8 cellular contexts compared by ENCODE assay signal in the genomic region with DNA sequence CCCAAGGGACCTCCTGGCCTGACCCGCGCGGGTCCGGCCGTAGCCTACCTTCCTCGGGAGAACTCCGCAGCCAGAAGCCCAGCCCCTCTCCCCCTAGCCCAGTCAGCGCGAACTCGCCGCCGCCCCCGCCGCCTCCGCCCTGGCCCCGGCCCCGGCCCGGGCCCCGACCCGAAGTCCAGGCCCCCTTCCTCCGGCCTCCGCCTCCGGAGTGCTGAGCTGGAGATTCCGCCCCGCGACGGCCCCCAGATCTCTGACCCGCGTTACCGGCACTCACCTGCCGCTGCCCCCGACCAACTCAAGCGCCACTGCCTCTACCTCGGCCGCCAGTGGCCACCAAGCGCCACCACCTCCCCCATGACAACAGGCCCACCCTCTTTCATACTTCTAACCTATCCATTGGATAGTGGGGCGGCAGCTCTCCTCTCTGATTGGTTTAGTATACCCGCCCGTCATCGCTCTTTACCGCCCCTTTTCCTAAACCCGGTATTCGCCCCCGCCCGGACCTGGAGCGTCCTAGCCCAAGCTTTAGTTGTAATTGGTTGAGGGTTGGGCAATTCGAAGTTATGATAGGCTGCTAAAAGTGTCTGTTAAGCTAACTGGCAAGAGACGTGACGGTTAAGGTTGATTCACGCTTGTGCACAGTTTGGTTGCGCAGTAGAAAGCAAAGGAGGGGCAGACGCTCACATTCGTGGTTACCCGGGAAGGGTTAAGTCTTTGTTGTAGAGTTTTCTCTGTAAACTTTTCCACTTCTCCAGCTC. TPM values are rescaled to one million over a fixed set of nuclear protein-coding genes. Genes with fewer than 3 reads are reported as not detected.
DNase-seq lines count a peak whose midpoint lies in the region; ATAC-seq and TF ChIP-seq lines count a peak whose summit lies in the region.

Gene NUMB (minus strand): TSS at position 328 of the 758 bp plus-strand sequence. CDS start 102,795 bp downstream, outside the sequence.

- CTCF ChIA-PET in AG04449 (lab: Yijun Ruan, JAX) (interaction anchor here (0.7 to 2.7 kb wide), 7 partner anchors 13 to 177 kb away, joined by 3 to 12 read pairs (median 4); no protein-coding TSS in a partner anchor), mammary epithelial cell (lab: Charles Lee; ENCODE audit: low non-redundant PET) (interaction anchor here (0.7 to 0.8 kb wide), 2 partner anchors 9 to 166 kb away, joined by 4 to 6 read pairs; no protein-coding TSS in a partner anchor)

- peak within 1 kb of the TSS; percentile 94 for H2AFZ ChIP-seq in mammary epithelial cell (ENCODE audit: low read depth, low read length)

- H3K9me3 ChIP-seq in WERI-Rb-1 (ENCODE audit: severe bottlenecking) = no peaks in the 10 kb centered on the region
- H3K9me3 ChIP-seq in mammary epithelial cell (replicated peaks; ENCODE audit: insufficient read depth, low read length) = no peaks in the 10 kb centered on the region
- H3K9me3 ChIP-seq in iPS-20b (ENCODE audit: insufficient read depth, low read depth, low read length) = no peaks in the 10 kb centered on the region

- ATAC-seq in GM18873 (IDR thresholded peaks at IDR 0.05; ENCODE audit: low FRiP score, unreplicated experiment) (peak; percentile 90), HG03139 (IDR thresholded peaks at IDR 0.05; ENCODE audit: unreplicated experiment) (peak; percentile 92)

- TF ChIP-seq CTCF in AG04449 (IDR thresholded peaks at IDR 0.05; ENCODE audit: insufficient read depth, low read length, missing control alignments) = no peak
- TF ChIP-seq CTCF in WERI-Rb-1 (IDR thresholded peaks at IDR 0.05; ENCODE audit: low read depth, low read length) = 0 out of 2 replicates have a peak, but pooled peaks have one; percentile 12
- TF ChIP-seq CTCF in mammary epithelial cell (conservative IDR thresholded peaks at IDR 0.05 in 1 of 2, IDR thresholded peaks at IDR 0.05 in 1 of 2; ENCODE audit: extremely low read depth in 1 of 2, insufficient read depth in 1 of 2, low read depth in 1 of 2, low read length in 2 of 2) = no peak

- in situ Hi-C loops in mammary epithelial cell (cut with MboI; ENCODE audit: low sequenced_read_pairs in 2 of 2) = no loop called here

- peak within 1 kb of the TSS; percentile 91 for H3K9ac ChIP-seq in mammary epithelial cell (ENCODE audit: insufficient read depth, low read length)
- H3K9ac ChIP-seq in iPS-20b (ENCODE audit: low read depth, low read length) = peak within 1 kb of the TSS; percentile 84; the same call in 1 of the 2 replicates

- H3K27ac ChIP-seq in WERI-Rb-1 (peak within 1 kb of the TSS; percentile 73), mammary epithelial cell (ENCODE audit: insufficient read depth, low read depth, low read length) (peak within 1 kb of the TSS; percentile 61), iPS-20b (ENCODE audit: low read length) (peak within 1 kb of the TSS; percentile 75), skin epidermis (peak within 1 kb of the TSS; percentile 79 to 99 (median 95))

- intact Hi-C loops in mammary epithelial cell (cut with micrococcal nuclease) = no loop called here

- DNase-seq in AG04449 (ENCODE audit: low read depth, low spot score) (peak; percentile 100), NCI-H2227 (lab: John Stamatoyannopoulos, UW; ENCODE audit: unreplicated experiment) (peak; percentile 99), WERI-Rb-1 (peak; percentile 99), mammary epithelial cell (peak; percentile 100)

- peaks cover 39% of the 10 kb centered on the region for H3K4me1 ChIP-seq in mammary epithelial cell (ENCODE audit: insufficient read depth, low read length)
- peaks cover 11% of the 10 kb centered on the region; the same call in 1 of the 2 replicates for H3K4me1 ChIP-seq in iPS-20b (ENCODE audit: insufficient read depth, low read length)

- dilution Hi-C loops in mammary epithelial cell (cut with HindIII; ENCODE audit: low sequenced_read_pairs) = loop anchor here (25.0 kb wide), 1 partner anchor 171 kb away; no protein-coding TSS in a partner anchor

- POLR2A ChIA-PET in AG04449 (lab: Yijun Ruan, JAX) = interaction anchor here (1.4 kb wide), 1 partner anchor 33 kb away, joined by 4 read pairs; the partner anchor contains the start of gene RIOX1

- 2% methylated on average over 27 of the region's 54 CpGs for WGBS in mammary epithelial cell (ENCODE audit: low coverage, missing lambda C conversion rate)

- H3K36me3 ChIP-seq in WERI-Rb-1 (no peaks in the 10 kb centered on the region; the same call in 1 of the 2 replicates), mammary epithelial cell (ENCODE audit: insufficient read depth, low read length) (no peaks in the 10 kb centered on the region), iPS-20b (ENCODE audit: insufficient read depth, low read depth, low read length) (no peaks in the 10 kb centered on the region)

- no TSS peak for BruUV-seq in mammary epithelial cell (replicated peaks; lab: Mats Ljungman, UMichigan)

- no peaks in the 10 kb centered on the region for H3K27me3 ChIP-seq in WERI-Rb-1 (ENCODE audit: insufficient read depth, low read depth, severe bottlenecking)
- no peaks in the 10 kb centered on the region for H3K27me3 ChIP-seq in mammary epithelial cell (ENCODE audit: insufficient read depth, low read length)
- H3K27me3 ChIP-seq in iPS-20b (ENCODE audit: insufficient read depth, low read length) = no peaks in the 10 kb centered on the region

- H3K4me3 ChIP-seq in AG04449 (ENCODE audit: low read depth, low read length) = peak within 1 kb of the TSS; percentile 79
- H3K4me3 ChIP-seq in WERI-Rb-1 (ENCODE audit: low read depth, low read length) = peak within 1 kb of the TSS; percentile 98
- peak within 1 kb of the TSS; percentile 96 to 99 (median 97) for H3K4me3 ChIP-seq in mammary epithelial cell (replicated peaks in 1 of 3; ENCODE audit: insufficient read depth in 1 of 3, low read depth in 2 of 3, low read length in 3 of 3)
- peak within 1 kb of the TSS; percentile 95 for H3K4me3 ChIP-seq in iPS-20b (ENCODE audit: low read length)
- H3K4me3 ChIP-seq in skin epidermis = peak within 1 kb of the TSS; percentile 84 to 99 (median 95)

- H3K4me2 ChIP-seq in mammary epithelial cell (ENCODE audit: insufficient read depth, low read depth, low read length) = peak within 1 kb of the TSS; percentile 82

- peaks cover 50% of the 10 kb centered on the region for H3K79me2 ChIP-seq in mammary epithelial cell (ENCODE audit: insufficient read depth, low read length)

- no peaks in the 10 kb centered on the region for H4K20me1 ChIP-seq in mammary epithelial cell (ENCODE audit: insufficient read depth, low read length)

RNA-seq across cellular contexts. Expression of gene NUMB, which starts in this region (rescaled TPM):
- 100 to 1,000 TPM in 1 of 2 donors, 10 to 100 TPM in 1; 57.2 to 104 TPM for total RNA-seq in mammary epithelial cell
- polyA plus RNA-seq in mammary epithelial cell = 89.1 TPM
- polyA minus RNA-seq in mammary epithelial cell = 125 TPM

Comparison
In these comparisons a context has a peak if more than half of its experiments do, and no peak if none do; other contexts are left out.
1. Peak in every context shown above with its lines: DNase-seq, ATAC-seq, H3K4me3 ChIP-seq and H3K27ac ChIP-seq.